Comparison of ENCODE assay signal across 30 cellular contexts in genomic region chr10:91080776-91081175, GRCh38.
"Had no signal": no experiment of that assay in that cellular context is flagged by ENCODE, and none has a peak within 500 bp of the region (broad histone marks: within the 10 kb centered on the region; RNA-seq: fewer than 3 reads in every experiment).

No MANE protein-coding gene starts in this region.

- H3K36me3 ChIP-seq: brain microvascular endothelial cell, esophagus squamous epithelium, gastroesophageal sphincter, heart right ventricle, WERI-Rb-1 had no signal

- H3K9me3 ChIP-seq: esophagus squamous epithelium, gastroesophageal sphincter had no signal

- H3K4me1 Mint-ChIP-seq: activated B cell treated with CpG ODN at 0.5 μM for 24 hours; activated T-helper 17 cell treated with anti-CD3 and anti-CD28 coated beads, Interleukin-2, amount 50 U/mL, for 72 hours; central memory CD8-positive, alpha-beta T cell had no signal

- H3K9me3 Mint-ChIP-seq: activated B cell treated with CpG ODN at 0.5 μM for 24 hours; activated CD8-positive, alpha-beta T cell treated with anti-CD3 and anti-CD28 coated beads for 36 hours; activated T-cell treated with anti-CD3 and anti-CD28 coated beads, Interleukin-2, amount 50 U/mL, for 4 hours; activated T-helper 17 cell treated with anti-CD3 and anti-CD28 coated beads, Interleukin-2, amount 50 U/mL, for 72 hours; central memory CD8-positive, alpha-beta T cell; effector memory CD8-positive, alpha-beta T cell; T-helper 2 cell treated with Interferon-gamma antibody and Interleukin-4, amounts not matched to agents 5 μg/mL and 100 μg/mL, for 36 hours had no signal

- DNase-seq: activated B cell treated with CpG ODN at 0.5 μM for 24 hours; activated CD4-positive, alpha-beta T cell treated with anti-CD3 and anti-CD28 coated beads for 48 hours; activated CD4-positive, alpha-beta T cell treated with anti-CD3 and anti-CD28 coated beads, Interleukin-2, amount 50 U/mL, for 1 hour; activated CD4-positive, alpha-beta T cell treated with anti-CD3 and anti-CD28 coated beads, Interleukin-2, amount 50 U/mL, for 48 hours; activated CD8-positive, alpha-beta memory T cell treated with anti-CD3 and anti-CD28 coated beads for 24 hours; activated CD8-positive, alpha-beta T cell treated with anti-CD3 and anti-CD28 coated beads for 36 hours; activated effector memory CD4-positive, alpha-beta T cell treated with Interleukin-2 at 50 U/mL for 16 hours; activated gamma-delta T cell treated with Interleukin-2 at 50 U/mL for 16 hours; activated naive CD4-positive, alpha-beta T cell treated with anti-CD3 and anti-CD28 coated beads, Interleukin-2, amount 50 U/mL, for 16 hours; activated naive CD4-positive, alpha-beta T cell treated with Interleukin-2 at 50 U/mL for 16 hours; activated T-cell treated with anti-CD3 and anti-CD28 coated beads, Interleukin-2, amount 50 U/mL, for 4 hours; amniotic stem cell; anterior cingulate cortex; brain microvascular endothelial cell; cortex of kidney; dermis blood vessel endothelial cell; effector CD4-positive, alpha-beta T cell; effector memory CD8-positive, alpha-beta T cell; erythroblast; esophagus squamous epithelium; foreskin melanocyte; heart right ventricle; T1000; WERI-Rb-1 had no signal

- H3K4me3 ChIP-seq: esophagus squamous epithelium, gastroesophageal sphincter, heart right ventricle had no signal

- H3K36me3 Mint-ChIP-seq: activated naive CD8-positive, alpha-beta T cell had no signal

- H3K27ac Mint-ChIP-seq: activated B cell treated with CpG ODN at 0.5 μM for 24 hours; activated CD8-positive, alpha-beta T cell treated with anti-CD3 and anti-CD28 coated beads for 36 hours; activated naive CD8-positive, alpha-beta T cell; activated T-helper 17 cell treated with anti-CD3 and anti-CD28 coated beads, Interleukin-2, amount 50 U/mL, for 72 hours; effector memory CD8-positive, alpha-beta T cell; T-helper 2 cell treated with Interferon-gamma antibody and Interleukin-4, amounts not matched to agents 5 μg/mL and 100 μg/mL, for 36 hours had no signal

- H3K4me3 Mint-ChIP-seq: activated B cell treated with CpG ODN at 0.5 μM for 24 hours; activated CD8-positive, alpha-beta T cell treated with anti-CD3 and anti-CD28 coated beads for 36 hours; activated naive CD8-positive, alpha-beta T cell; activated T-cell treated with anti-CD3 and anti-CD28 coated beads, Interleukin-2, amount 50 U/mL, for 4 hours; activated T-helper 17 cell treated with anti-CD3 and anti-CD28 coated beads, Interleukin-2, amount 50 U/mL, for 72 hours; central memory CD8-positive, alpha-beta T cell; effector memory CD8-positive, alpha-beta T cell; T-helper 2 cell treated with Interferon-gamma antibody and Interleukin-4, amounts not matched to agents 5 μg/mL and 100 μg/mL, for 36 hours had no signal

- H3K27me3 ChIP-seq: brain microvascular endothelial cell, gastroesophageal sphincter, heart right ventricle had no signal

- H3K27ac ChIP-seq: brain microvascular endothelial cell, esophagus squamous epithelium, gastroesophageal sphincter, heart right ventricle, WERI-Rb-1 had no signal

- ATAC-seq: activated CD4-positive, CD25-positive, alpha-beta regulatory T cell treated with anti-CD3 and anti-CD28 coated beads, Interleukin-2, amount 50 U/mL, for 24 hours; activated CD8-positive, alpha-beta T cell treated with anti-CD3 and anti-CD28 coated beads for 36 hours; activated T-cell treated with anti-CD3 and anti-CD28 coated beads, Interleukin-2, amount 50 U/mL, for 4 hours; activated T-helper 17 cell treated with anti-CD3 and anti-CD28 coated beads, Interleukin-2, amount 50 U/mL, for 72 hours; effector memory CD8-positive, alpha-beta T cell; gastroesophageal sphincter; heart right ventricle had no signal
